Comparison of ENCODE assay signal across 9 cellular contexts in the genomic region with DNA sequence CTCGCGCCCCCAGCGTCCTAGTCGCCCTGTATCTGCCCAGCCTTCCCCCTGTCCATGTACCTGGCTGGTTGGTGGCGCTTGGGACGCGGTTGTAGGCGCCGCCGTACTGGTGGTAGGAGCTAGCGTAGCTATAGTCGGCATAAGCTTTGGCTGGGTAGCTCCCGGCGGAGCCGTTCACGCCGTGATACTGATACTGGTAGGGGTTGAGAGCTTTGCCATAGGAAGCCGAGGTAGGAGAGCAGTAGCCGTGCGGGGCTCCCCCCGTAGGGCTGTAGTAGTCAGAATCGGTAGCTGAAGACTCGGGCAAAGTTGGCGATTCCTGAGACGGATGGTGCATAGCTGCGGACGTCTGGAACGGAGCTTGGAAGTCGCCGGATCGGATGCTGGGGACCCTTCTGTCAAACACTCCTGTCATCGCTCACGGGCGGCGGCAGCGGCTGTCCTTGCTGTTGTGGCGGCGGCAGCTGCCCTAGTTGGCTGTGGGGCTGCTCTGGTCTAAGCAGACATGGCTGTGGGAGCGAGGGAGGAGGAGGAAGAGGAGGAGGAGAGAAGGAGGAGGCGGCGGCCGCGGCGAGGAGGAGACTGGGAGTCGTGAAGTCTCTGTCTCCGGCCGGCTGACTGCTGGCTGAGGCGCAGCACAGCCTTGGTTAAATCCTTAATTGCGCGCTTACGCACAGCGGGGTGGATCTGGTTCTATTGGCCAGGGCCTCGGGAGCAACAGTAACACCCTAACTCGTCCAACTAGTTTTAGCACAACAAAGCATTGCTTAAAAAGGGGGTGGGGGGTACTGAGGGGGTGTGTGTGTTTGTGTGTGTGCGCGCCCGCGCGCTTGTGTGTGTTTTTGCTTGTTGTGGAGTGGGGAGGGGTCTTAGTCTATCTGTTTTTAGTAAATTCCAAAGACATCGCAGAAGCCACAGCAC. TPM values are rescaled to one million over a fixed set of nuclear protein-coding genes. Genes with fewer than 3 reads are reported as not detected.
A peak's percentile ranks its signal among the peaks of the same experiment; 100 is the strongest.
DNase-seq lines count a peak whose midpoint lies in the region; ATAC-seq and TF ChIP-seq lines count a peak whose summit lies in the region.
"Had no signal": no experiment of that assay in that cellular context is flagged by ENCODE, and none has a peak within 500 bp of the region (broad histone marks: within the 10 kb centered on the region; RNA-seq: fewer than 3 reads in every experiment).

A gene (minus strand): TSS at position 623 of the 921 bp plus-strand sequence. CDS start 208 bp downstream, at position 415.

- no peaks in the 10 kb centered on the region for H3K36me3 ChIP-seq in mammary epithelial cell (ENCODE audit: insufficient read depth, low read length)
- H3K36me3 ChIP-seq in mesendoderm (ENCODE audit: control insufficient read depth, insufficient read depth, low read length), result no peaks in the 10 kb centered on the region
- H3K36me3 ChIP-seq: neutrophil had no signal

- H4K20me1 ChIP-seq in mammary epithelial cell (ENCODE audit: insufficient read depth, low read length), result no peaks in the 10 kb centered on the region

- DNase-seq in T-helper 1 cell (no peak), NCI-H2171 (lab: John Stamatoyannopoulos, UW) (peak; percentile 40), mammary epithelial cell (peak; percentile 66), mesendoderm (peak; percentile 83)

- H3K9me3 ChIP-seq in mammary epithelial cell (replicated peaks; ENCODE audit: insufficient read depth, low read length), result peaks cover 3% of the 10 kb centered on the region
- H3K9me3 ChIP-seq: neutrophil had no signal

- no peak within 1 kb of the TSS for H2BK15ac ChIP-seq in mesendoderm (replicated peaks; ENCODE audit: low read depth)

- dilution Hi-C loops in mammary epithelial cell (cut with HindIII; ENCODE audit: low sequenced_read_pairs), result no loop called here

- peak within 1 kb of the TSS; percentile 53 to 60 (median 53) for H3K4me3 ChIP-seq in mammary epithelial cell (replicated peaks in 1 of 3; ENCODE audit: insufficient read depth in 1 of 3, low read depth in 2 of 3, low read length in 3 of 3)
- H3K4me3 ChIP-seq in mesendoderm (ENCODE audit: low read length), result peak within 1 kb of the TSS; percentile 47

- CTCF ChIA-PET in mammary epithelial cell (lab: Charles Lee; ENCODE audit: low non-redundant PET), result interaction anchor here (0.7 kb wide), 1 partner anchor 1306 kb away, joined by 3 read pairs; no protein-coding TSS in a partner anchor

- 2% methylated on average over 21 of the region's 60 CpGs for WGBS in mammary epithelial cell (ENCODE audit: low coverage, missing lambda C conversion rate)
- no CpG with 5 or more reads among the region's 60 CpGs for WGBS in mesendoderm (ENCODE audit: extremely low coverage, insufficient coverage, low lambda C conversion rate)

- H4K5ac ChIP-seq in mesendoderm (ENCODE audit: low read length), result no peak within 1 kb of the TSS

- H3K9ac ChIP-seq in mammary epithelial cell (ENCODE audit: insufficient read depth, low read length), result no peak within 1 kb of the TSS
- peak within 1 kb of the TSS; percentile 64 for H3K9ac ChIP-seq in mesendoderm (ENCODE audit: low read length)

- H3K27me3 Mint-ChIP-seq in T-helper 1 cell treated with Interleukin-12 subunit alpha and Interleukin-12 subunit beta and Interleukin-4 antibody, amounts not matched to agents 30 μg/mL and 1 μg/mL, for 36 hours (ENCODE audit: low read depth), result peaks cover 88% of the 10 kb centered on the region

- peak within 1 kb of the TSS; percentile 99 for H3K4me2 ChIP-seq in mammary epithelial cell (ENCODE audit: insufficient read depth, low read depth, low read length)
- peak within 1 kb of the TSS; percentile 94 for H3K4me2 ChIP-seq in mesendoderm (ENCODE audit: low read length)

- H3K4me1 ChIP-seq in mammary epithelial cell (ENCODE audit: insufficient read depth, low read length) (peaks cover 8% of the 10 kb centered on the region), mesendoderm (ENCODE audit: control insufficient read depth, low read depth, low read length) (peaks cover 4% of the 10 kb centered on the region)

- H3K4me3 Mint-ChIP-seq in T-helper 1 cell treated with Interleukin-12 subunit alpha and Interleukin-12 subunit beta and Interleukin-4 antibody, amounts not matched to agents 30 μg/mL and 1 μg/mL, for 36 hours, result no peak within 1 kb of the TSS

- peak within 1 kb of the TSS; percentile 65 for H3K27ac Mint-ChIP-seq in T-helper 1 cell treated with Interleukin-12 subunit alpha and Interleukin-12 subunit beta and Interleukin-4 antibody, amounts not matched to agents 30 μg/mL and 1 μg/mL, for 36 hours

- H3K4ac ChIP-seq in mesendoderm (ENCODE audit: low read depth, low read length), result no peak within 1 kb of the TSS

- H3K18ac ChIP-seq in mesendoderm (ENCODE audit: low read length), result no peak within 1 kb of the TSS

- no peaks in the 10 kb centered on the region for H3K79me1 ChIP-seq in mesendoderm (ENCODE audit: low read length)

- peak within 1 kb of the TSS; percentile 82 for H3K56ac ChIP-seq in mesendoderm (ENCODE audit: low read length)

- H2AFZ ChIP-seq in mammary epithelial cell (ENCODE audit: low read depth, low read length), result peak within 1 kb of the TSS; percentile 88

- H3K23ac ChIP-seq in mesendoderm (ENCODE audit: low read length), result peak within 1 kb of the TSS; percentile 24

- H3K36me3 Mint-ChIP-seq in T-helper 1 cell treated with Interleukin-12 subunit alpha and Interleukin-12 subunit beta and Interleukin-4 antibody, amounts not matched to agents 30 μg/mL and 1 μg/mL, for 36 hours (ENCODE audit: low read depth), result peaks cover 6% of the 10 kb centered on the region

- ATAC-seq in GM18520 (IDR thresholded peaks at IDR 0.05; ENCODE audit: unreplicated experiment) (no peak), HG03342 (IDR thresholded peaks at IDR 0.05; ENCODE audit: unreplicated experiment) (no peak), GM19023 (IDR thresholded peaks at IDR 0.05; ENCODE audit: unreplicated experiment) (no peak)

- no peak within 1 kb of the TSS for H2AK5ac ChIP-seq in mesendoderm (ENCODE audit: low read length)

- no peak within 1 kb of the TSS for H2BK5ac ChIP-seq in mesendoderm (ENCODE audit: low read length)

- H3K27me3 ChIP-seq in mammary epithelial cell (ENCODE audit: insufficient read depth, low read length) (peaks cover 51% of the 10 kb centered on the region), mesendoderm (ENCODE audit: insufficient read depth, low read length, poor library complexity) (peaks cover 36% of the 10 kb centered on the region)

- H4K8ac ChIP-seq in mesendoderm (ENCODE audit: low read depth, low read length), result no peak within 1 kb of the TSS

- intact Hi-C loops in mammary epithelial cell (cut with micrococcal nuclease), result loop anchor here (5.0 to 10.0 kb wide), 4 partner anchors 110 to 847 kb away; a partner anchor contains a TSS

- H2BK120ac ChIP-seq in mesendoderm (ENCODE audit: low read depth, low read length), result no peak within 1 kb of the TSS

- H3K27ac ChIP-seq in mammary epithelial cell (ENCODE audit: insufficient read depth, low read depth, low read length), result no peak within 1 kb of the TSS
- no peak within 1 kb of the TSS for H3K27ac ChIP-seq in mesendoderm (ENCODE audit: low read depth, low read length)
- H3K27ac ChIP-seq: neutrophil had no signal

- H3K79me2 ChIP-seq in mammary epithelial cell (ENCODE audit: insufficient read depth, low read length) (no peaks in the 10 kb centered on the region), mesendoderm (ENCODE audit: control insufficient read depth, insufficient read depth, low read length) (no peaks in the 10 kb centered on the region)

- TF ChIP-seq CTCF in mammary epithelial cell (conservative IDR thresholded peaks at IDR 0.05 in 1 of 2, IDR thresholded peaks at IDR 0.05 in 1 of 2; ENCODE audit: extremely low read depth in 1 of 2, insufficient read depth in 1 of 2, low read depth in 1 of 2, low read length in 2 of 2), result no peak

- BruUV-seq in mammary epithelial cell (replicated peaks; lab: Mats Ljungman, UMichigan), result no TSS peak

- peaks cover 30% of the 10 kb centered on the region for H3K4me1 Mint-ChIP-seq in T-helper 1 cell treated with Interleukin-12 subunit alpha and Interleukin-12 subunit beta and Interleukin-4 antibody, amounts not matched to agents 30 μg/mL and 1 μg/mL, for 36 hours (ENCODE audit: low read depth)

- no peaks in the 10 kb centered on the region for H3K9me3 Mint-ChIP-seq in T-helper 1 cell treated with Interleukin-12 subunit alpha and Interleukin-12 subunit beta and Interleukin-4 antibody, amounts not matched to agents 30 μg/mL and 1 μg/mL, for 36 hours

- in situ Hi-C loops in mammary epithelial cell (cut with MboI; ENCODE audit: low sequenced_read_pairs in 2 of 2), result loop anchor here (25.0 kb wide), 2 partner anchors 612 to 1112 kb away; no protein-coding TSS in a partner anchor

RNA-seq across cellular contexts. Expression of the gene that starts here (rescaled TPM):
- under 1 TPM; 0.21 to 0.33 TPM for total RNA-seq in mammary epithelial cell
- 0.07 TPM for polyA plus RNA-seq in mammary epithelial cell
- not detected for polyA minus RNA-seq in mammary epithelial cell
- 0.29 TPM for polyA plus RNA-seq in mesendoderm (2013, experiment 1 of 2)
- 0.42 TPM for polyA plus RNA-seq in mesendoderm (2013, experiment 2 of 2)

Comparison
In these comparisons a context has a peak if more than half of its experiments do, and no peak if none do; other contexts are left out.
1. Peak in DNase-seq, H3K4me3 ChIP-seq and H3K4me2 ChIP-seq in mammary epithelial cell; RNA of the gene not detected or under 1 TPM.
2. DNase-seq: peak in NCI-H2171 (single experiment) and mesendoderm (single experiment); none in T-helper 1 cell (0 of 5).